Comparison of ENCODE assay signal across 8 cellular contexts in the genomic region with DNA sequence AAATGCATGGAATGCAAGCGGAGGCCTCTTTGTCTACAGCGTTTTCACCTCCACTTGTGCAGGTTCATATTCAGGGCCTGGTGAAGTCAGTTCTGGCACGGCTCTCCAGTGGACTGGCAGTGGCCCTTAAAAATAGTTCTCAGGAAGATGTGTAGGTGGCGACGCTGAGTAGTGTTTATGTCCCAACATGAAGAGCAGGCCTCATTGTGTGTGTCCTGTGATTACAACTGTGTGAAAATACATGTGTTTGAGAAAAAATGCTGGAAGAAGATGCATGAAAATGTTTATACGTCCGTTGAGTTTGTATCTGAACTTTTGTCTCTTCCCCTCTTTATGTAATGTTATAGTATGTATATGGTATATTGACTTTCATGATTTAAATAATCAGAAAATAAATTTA. TPM values are rescaled to one million over a fixed set of nuclear protein-coding genes. Genes with fewer than 3 reads are reported as not detected.
DNase-seq lines count a peak whose midpoint lies in the region; ATAC-seq and TF ChIP-seq lines count a peak whose summit lies in the region.

No MANE protein-coding gene starts in this region.

- no peak overlapping the region for H3K4me2 ChIP-seq in OCI-LY3 (ENCODE audit: low read length)

- intact Hi-C loops in lower lobe of right lung (cut with DNase I): no loop called here

- H4K20me1 ChIP-seq in OCI-LY3 (ENCODE audit: insufficient read depth, low read length): no peaks in the 10 kb centered on the region

- H3K4me3 Mint-ChIP-seq in stimulated activated memory B cell treated with anti-CD40 and anti-IgM and Interleukin-4, amounts not matched to agents 10 μg/mL and 1 μg/mL and 100 μg/mL, for 72 hours: no peak overlapping the region

- TF ChIP-seq CTCF in HL-60 (IDR thresholded peaks at IDR 0.05; ENCODE audit: insufficient read depth, low read length): peak; percentile 26
- peak; percentile 56 for TF ChIP-seq CTCF in OCI-LY3 (IDR thresholded peaks at IDR 0.05; ENCODE audit: low read depth, low read length)
- peak; percentile 53 for TF ChIP-seq CTCF in brain microvascular endothelial cell (IDR thresholded peaks at IDR 0.05; ENCODE audit: low read depth, low read length, missing control alignments)
- peak; percentile 33 for TF ChIP-seq CTCF in lower lobe of right lung (IDR thresholded peaks at IDR 0.05)

- no peak overlapping the region for H2AFZ ChIP-seq in OCI-LY3 (ENCODE audit: low read depth, low read length)

- ATAC-seq in lower lobe of right lung (peak; percentile 54 to 56), HG03469 (IDR thresholded peaks at IDR 0.05; ENCODE audit: unreplicated experiment) (no peak), HG03432 (IDR thresholded peaks at IDR 0.05; ENCODE audit: unreplicated experiment) (no peak)
- no peak for ATAC-seq in stimulated activated memory B cell treated with anti-CD40 and anti-IgM and Interleukin-4, amounts not matched to agents 10 μg/mL and 1 μg/mL and 100 μg/mL, for 72 hours

- DNase-seq in COR-L47 (lab: John Stamatoyannopoulos, UW): peak; percentile 31
- peak; percentile 36 to 67 for DNase-seq in HL-60 (ENCODE audit: low read depth in 1 of 2, low spot score in 1 of 2)
- DNase-seq in brain microvascular endothelial cell: peak; percentile 36
- DNase-seq in lower lobe of right lung: no peak

- H3K36me3 Mint-ChIP-seq in stimulated activated memory B cell treated with anti-CD40 and anti-IgM and Interleukin-4, amounts not matched to agents 10 μg/mL and 1 μg/mL and 100 μg/mL, for 72 hours: no peaks in the 10 kb centered on the region

- no peaks in the 10 kb centered on the region for H3K79me2 ChIP-seq in OCI-LY3 (ENCODE audit: low read length)

- no peaks in the 10 kb centered on the region for H3K9me3 Mint-ChIP-seq in stimulated activated memory B cell treated with anti-CD40 and anti-IgM and Interleukin-4, amounts not matched to agents 10 μg/mL and 1 μg/mL and 100 μg/mL, for 72 hours

- no peak overlapping the region for H3K4me3 ChIP-seq in HL-60 (replicated peaks; ENCODE audit: insufficient read depth, low read length)
- no peak overlapping the region for H3K4me3 ChIP-seq in OCI-LY3 (ENCODE audit: low read length)
- H3K4me3 ChIP-seq in brain microvascular endothelial cell (ENCODE audit: low read depth, low read length): no peak overlapping the region
- H3K4me3 ChIP-seq in lower lobe of right lung: no peak overlapping the region

- H3K27me3 Mint-ChIP-seq in stimulated activated memory B cell treated with anti-CD40 and anti-IgM and Interleukin-4, amounts not matched to agents 10 μg/mL and 1 μg/mL and 100 μg/mL, for 72 hours: peaks cover 9% of the 10 kb centered on the region

- no peak overlapping the region for H3K27ac Mint-ChIP-seq in stimulated activated memory B cell treated with anti-CD40 and anti-IgM and Interleukin-4, amounts not matched to agents 10 μg/mL and 1 μg/mL and 100 μg/mL, for 72 hours

- H3K36me3 ChIP-seq in OCI-LY3 (replicated peaks; ENCODE audit: low read depth, low read length): no peaks in the 10 kb centered on the region
- no peaks in the 10 kb centered on the region for H3K36me3 ChIP-seq in brain microvascular endothelial cell (replicated peaks)
- no peaks in the 10 kb centered on the region for H3K36me3 ChIP-seq in lower lobe of right lung

- no peaks in the 10 kb centered on the region for H3K4me1 ChIP-seq in OCI-LY3 (ENCODE audit: low read length)
- H3K4me1 ChIP-seq in lower lobe of right lung: peaks cover 31% of the 10 kb centered on the region

- no peaks in the 10 kb centered on the region for H3K4me1 Mint-ChIP-seq in stimulated activated memory B cell treated with anti-CD40 and anti-IgM and Interleukin-4, amounts not matched to agents 10 μg/mL and 1 μg/mL and 100 μg/mL, for 72 hours

- no peak overlapping the region for H3K9ac ChIP-seq in OCI-LY3 (ENCODE audit: low read length)

- no peaks in the 10 kb centered on the region for H3K9me3 ChIP-seq in OCI-LY3 (ENCODE audit: insufficient read depth, low read length)
- H3K9me3 ChIP-seq in lower lobe of right lung: no peaks in the 10 kb centered on the region

- in situ Hi-C loops in brain microvascular endothelial cell (cut with HindIII; ENCODE audit: low pct_ligation_motif_present, low sequenced_read_pairs): no loop called here

- H3K27me3 ChIP-seq in HL-60 (ENCODE audit: insufficient read depth, poor library complexity, severe bottlenecking) (no peaks in the 10 kb centered on the region), OCI-LY3 (ENCODE audit: low read depth, low read length) (no peaks in the 10 kb centered on the region), brain microvascular endothelial cell (replicated peaks) (no peaks in the 10 kb centered on the region), lower lobe of right lung (ENCODE audit: low read depth) (no peaks in the 10 kb centered on the region)

- H3K27ac ChIP-seq in HL-60 (replicated peaks) (no peak overlapping the region), OCI-LY3 (ENCODE audit: low read length) (no peak overlapping the region), brain microvascular endothelial cell (no peak overlapping the region), lower lobe of right lung (no peak overlapping the region)

RNA-seq across cellular contexts. Expression of a gene that starts 7.2 kb away (rescaled TPM):
- 1.0 TPM for total RNA-seq in lower lobe of right lung

Comparison
In these comparisons a context has a peak if more than half of its experiments do, and no peak if none do; other contexts are left out.
1. ATAC-seq: peak in lower lobe of right lung (2 of 2); none in HG03469 (single experiment), HG03432 (single experiment) and stimulated activated memory B cell treated with anti-CD40 and anti-IgM and Interleukin-4, amounts not matched to agents 10 μg/mL and 1 μg/mL and 100 μg/mL, for 72 hours (single experiment).
2. Peak in every context shown above with its lines, with median percentiles within 50 percentile points of each other: CTCF ChIP-seq.